Comparison of ENCODE assay signal across 29 cellular contexts in the genomic region with DNA sequence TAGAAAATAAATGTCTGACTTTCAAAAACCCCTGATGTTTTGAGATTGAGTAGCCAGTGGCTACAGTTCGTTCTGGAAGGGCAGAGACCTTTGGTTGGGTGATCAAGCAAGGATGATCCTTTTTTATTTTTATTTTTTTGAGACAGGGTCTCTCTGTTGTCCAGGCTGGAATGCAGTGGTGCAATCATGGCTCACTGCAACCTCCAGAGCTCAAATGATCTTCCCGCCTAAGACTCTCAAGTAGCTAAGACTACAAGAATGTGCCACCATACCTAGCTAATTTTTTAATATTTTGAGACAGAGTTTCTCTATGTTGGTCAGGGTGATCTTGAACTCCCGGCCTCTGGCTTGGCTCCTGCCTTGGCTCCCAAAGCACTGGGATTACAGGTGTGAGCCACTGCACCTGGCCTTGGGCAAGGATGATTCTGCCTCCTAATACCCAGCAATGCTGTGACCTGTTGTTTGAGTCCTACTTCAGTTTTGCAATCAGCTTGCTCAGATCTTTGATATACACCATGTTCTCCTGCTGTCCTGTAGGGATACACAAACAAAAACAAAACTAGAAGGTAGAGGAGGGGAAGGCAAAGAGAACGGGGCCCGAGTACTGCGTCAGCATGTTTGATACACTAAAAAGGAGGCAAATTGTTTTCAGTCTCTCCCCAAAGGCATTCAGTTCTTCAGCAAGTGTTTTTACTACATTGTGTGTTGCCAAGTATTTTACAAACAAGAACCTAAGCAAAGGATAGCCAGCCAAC. TPM values are rescaled to one million over a fixed set of nuclear protein-coding genes. Genes with fewer than 3 reads are reported as not detected.
"Had no signal": no experiment of that assay in that cellular context is flagged by ENCODE, and none has a peak within 500 bp of the region (broad histone marks: within the 10 kb centered on the region; RNA-seq: fewer than 3 reads in every experiment).

No MANE protein-coding gene starts in this region.

- ATAC-seq: activated CD4-positive, alpha-beta T cell treated with anti-CD3 and anti-CD28 coated beads for 36 hours; activated naive CD8-positive, alpha-beta T cell treated with anti-CD3 and anti-CD28 coated beads, Interleukin-2, amount 50 U/mL, for 24 hours; activated T-cell treated with anti-CD3 and anti-CD28 coated beads, Interleukin-2, amount 50 U/mL, for 72 hours; body of pancreas; naive thymus-derived CD4-positive, alpha-beta T cell; stimulated activated memory B cell treated with anti-CD40 and anti-IgM and Interleukin-4, amounts not matched to agents 10 μg/mL and 1 μg/mL and 100 μg/mL, for 72 hours had no signal

- H3K27me3 ChIP-seq: body of pancreas, esophagus muscularis mucosa, ovary, stomach, suprapubic skin, transverse colon had no signal

- H3K4me3 Mint-ChIP-seq: activated B cell treated with CpG ODN at 0.5 μM for 24 hours; activated CD4-positive, alpha-beta T cell treated with anti-CD3 and anti-CD28 coated beads for 36 hours; activated naive CD8-positive, alpha-beta T cell treated with anti-CD3 and anti-CD28 coated beads, Interleukin-2, amount 50 U/mL, for 24 hours; activated T-cell treated with anti-CD3 and anti-CD28 coated beads, Interleukin-2, amount 50 U/mL, for 72 hours; dendritic cell treated with granulocyte-macrophage colony-stimulating factor and Interleukin-4, amounts not matched to agents 40 ng/mL and 50 ng/mL, for 4 days; naive thymus-derived CD4-positive, alpha-beta T cell; neural crest cell; stimulated activated memory B cell treated with anti-CD40 and anti-IgM and Interleukin-4, amounts not matched to agents 10 μg/mL and 1 μg/mL and 100 μg/mL, for 72 hours had no signal

- H3K9me3 Mint-ChIP-seq: activated B cell treated with CpG ODN at 0.5 μM for 24 hours; activated naive CD8-positive, alpha-beta T cell treated with anti-CD3 and anti-CD28 coated beads, Interleukin-2, amount 50 U/mL, for 24 hours; activated T-cell treated with anti-CD3 and anti-CD28 coated beads, Interleukin-2, amount 50 U/mL, for 72 hours; dendritic cell treated with granulocyte-macrophage colony-stimulating factor and Interleukin-4, amounts not matched to agents 40 ng/mL and 50 ng/mL, for 4 days; neural crest cell; stimulated activated memory B cell treated with anti-CD40 and anti-IgM and Interleukin-4, amounts not matched to agents 10 μg/mL and 1 μg/mL and 100 μg/mL, for 72 hours had no signal

- H3K4me3 ChIP-seq: body of pancreas, esophagus muscularis mucosa, heart right ventricle, ovary, psoas muscle, stomach, suprapubic skin, transverse colon had no signal

- DNase-seq: activated B cell treated with CpG ODN at 0.5 μM for 24 hours; activated CD4-positive, alpha-beta T cell treated with anti-CD3 and anti-CD28 coated beads for 36 hours; activated CD4-positive, alpha-beta T cell treated with anti-CD3 and anti-CD28 coated beads, Interleukin-2, amount 50 U/mL, for 4 hours; activated CD8-positive, alpha-beta memory T cell treated with anti-CD3 and anti-CD28 coated beads, Interleukin-2, amount 50 U/mL, for 48 hours; activated effector memory CD4-positive, alpha-beta T cell treated with anti-CD3 and anti-CD28 coated beads, Interleukin-2, amount 50 U/mL, for 16 hours; activated naive CD4-positive, alpha-beta T cell treated with anti-CD3 and anti-CD28 coated beads, Interleukin-2, amount 50 U/mL, for 16 hours; activated naive CD8-positive, alpha-beta T cell treated with anti-CD3 and anti-CD28 coated beads, Interleukin-2, amount 50 U/mL, for 24 hours; activated T-cell treated with anti-CD3 and anti-CD28 coated beads, Interleukin-2, amount 50 U/mL, for 72 hours; anterior cingulate cortex; body of pancreas; caudate nucleus; effector memory CD4-positive, alpha-beta T cell; heart right ventricle; naive thymus-derived CD4-positive, alpha-beta T cell; psoas muscle; right cardiac atrium; small intestine; stomach; T1000; transverse colon had no signal

- H3K27ac Mint-ChIP-seq: activated B cell treated with CpG ODN at 0.5 μM for 24 hours; activated CD4-positive, alpha-beta T cell treated with anti-CD3 and anti-CD28 coated beads for 36 hours; activated naive CD8-positive, alpha-beta T cell treated with anti-CD3 and anti-CD28 coated beads, Interleukin-2, amount 50 U/mL, for 24 hours; activated T-cell treated with anti-CD3 and anti-CD28 coated beads, Interleukin-2, amount 50 U/mL, for 72 hours; dendritic cell treated with granulocyte-macrophage colony-stimulating factor and Interleukin-4, amounts not matched to agents 40 ng/mL and 50 ng/mL, for 4 days; stimulated activated memory B cell treated with anti-CD40 and anti-IgM and Interleukin-4, amounts not matched to agents 10 μg/mL and 1 μg/mL and 100 μg/mL, for 72 hours had no signal

- H3K27ac ChIP-seq: body of pancreas, esophagus muscularis mucosa, heart right ventricle, ovary, psoas muscle, stomach, suprapubic skin, transverse colon had no signal

- H3K4me1 ChIP-seq: body of pancreas, esophagus muscularis mucosa, heart right ventricle, psoas muscle, stomach, suprapubic skin, transverse colon had no signal

- H3K9me3 ChIP-seq: body of pancreas, esophagus muscularis mucosa, heart right ventricle, ovary, psoas muscle, stomach, suprapubic skin, transverse colon had no signal

- H3K27me3 Mint-ChIP-seq: activated B cell treated with CpG ODN at 0.5 μM for 24 hours; activated CD4-positive, alpha-beta T cell treated with anti-CD3 and anti-CD28 coated beads for 36 hours; activated naive CD8-positive, alpha-beta T cell treated with anti-CD3 and anti-CD28 coated beads, Interleukin-2, amount 50 U/mL, for 24 hours; dendritic cell treated with granulocyte-macrophage colony-stimulating factor and Interleukin-4, amounts not matched to agents 40 ng/mL and 50 ng/mL, for 4 days; naive thymus-derived CD4-positive, alpha-beta T cell; stimulated activated memory B cell treated with anti-CD40 and anti-IgM and Interleukin-4, amounts not matched to agents 10 μg/mL and 1 μg/mL and 100 μg/mL, for 72 hours had no signal

- H3K36me3 ChIP-seq: esophagus muscularis mucosa, heart right ventricle, ovary, suprapubic skin, transverse colon had no signal

- H3K4me1 Mint-ChIP-seq: activated CD4-positive, alpha-beta T cell treated with anti-CD3 and anti-CD28 coated beads for 36 hours had no signal

RNA-seq across cellular contexts. Expression of a gene that starts 59.2 kb away (rescaled TPM):
- total RNA-seq: activated CD4-positive, alpha-beta T cell treated with anti-CD3 and anti-CD28 coated beads for 36 hours; activated CD8-positive, alpha-beta memory T cell treated with anti-CD3 and anti-CD28 coated beads for 36 hours; activated T-cell treated with anti-CD3 and anti-CD28 coated beads, Interleukin-2, amount 50 U/mL, for 72 hours; esophagus muscularis mucosa; lung microvascular endothelial cell; neural crest cell; psoas muscle; right cardiac atrium; T-helper 1 cell treated with Interleukin-12 subunit alpha and Interleukin-12 subunit beta and Interleukin-4 antibody, amounts not matched to agents 30 ng/mL and 1 ng/mL, for 36 hours had no signal
- polyA plus RNA-seq: heart right ventricle; naive thymus-derived CD4-positive, alpha-beta T cell; psoas muscle; right cardiac atrium had no signal
